ENCODE assay signal across 1 cellular context in genomic region chr14:21999400-21999799, GRCh38.
TF ChIP-seq lines count a peak whose summit lies in the region.

No MANE protein-coding gene starts in this region.

TF ChIP-seq in GM23338, 12 proteins besides CTCF, POLR2A, EP300 and RAD21 (continued from another document):
- TF ChIP-seq ZNF462 (CRISPR knock-in tag; IDR thresholded peaks at IDR 0.05) (no peak), REST (IDR thresholded peaks at IDR 0.05; ENCODE audit: unreplicated experiment) (no peak), POLR2AphosphoS5 (IDR thresholded peaks at IDR 0.05; ENCODE audit: low read depth) (no peak), NANOG (IDR thresholded peaks at IDR 0.05; ENCODE audit: borderline replicate concordance) (no peak), ETS1 (IDR thresholded peaks at IDR 0.05) (no peak)
